3 cellular contexts compared by ENCODE assay signal in genomic region chr9:136179101-136179616, GRCh38.
TF ChIP-seq lines count a peak whose summit lies in the region.

No MANE protein-coding gene starts in this region.

TF ChIP-seq in A549, 52 proteins besides CTCF, POLR2A, EP300 and RAD21 (continued from another document):
- TF ChIP-seq HES2 (IDR thresholded peaks at IDR 0.05) (no peak), MAFK (IDR thresholded peaks at IDR 0.05; ENCODE audit: partially characterized antibody) (no peak), SREBF2 (IDR thresholded peaks at IDR 0.05) (no peak), TP53 (CRISPR knock-in tag; IDR thresholded peaks at IDR 0.05) (no peak), GATA3 (IDR thresholded peaks at IDR 0.05; ENCODE audit: borderline replicate concordance) (no peak), JUN (IDR thresholded peaks at IDR 0.05) (no peak), TFCP2L1 (CRISPR knock-in tag; IDR thresholded peaks at IDR 0.05) (no peak), CBX2 (IDR thresholded peaks at IDR 0.05; ENCODE audit: borderline replicate concordance, low read depth) (no peak)
- TF ChIP-seq, protein P1, sequence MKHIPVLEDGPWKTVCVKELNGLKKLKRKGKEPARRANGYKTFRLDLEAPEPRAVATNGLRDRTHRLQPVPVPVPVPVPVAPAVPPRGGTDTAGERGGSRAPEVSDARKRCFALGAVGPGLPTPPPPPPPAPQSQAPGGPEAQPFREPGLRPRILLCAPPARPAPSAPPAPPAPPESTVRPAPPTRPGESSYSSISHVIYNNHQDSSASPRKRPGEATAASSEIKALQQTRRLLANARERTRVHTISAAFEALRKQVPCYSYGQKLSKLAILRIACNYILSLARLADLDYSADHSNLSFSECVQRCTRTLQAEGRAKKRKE (CRISPR knock-in tag; IDR thresholded peaks at IDR 0.05; ENCODE audit: low read depth) = no peak
- TF ChIP-seq, protein P2, sequence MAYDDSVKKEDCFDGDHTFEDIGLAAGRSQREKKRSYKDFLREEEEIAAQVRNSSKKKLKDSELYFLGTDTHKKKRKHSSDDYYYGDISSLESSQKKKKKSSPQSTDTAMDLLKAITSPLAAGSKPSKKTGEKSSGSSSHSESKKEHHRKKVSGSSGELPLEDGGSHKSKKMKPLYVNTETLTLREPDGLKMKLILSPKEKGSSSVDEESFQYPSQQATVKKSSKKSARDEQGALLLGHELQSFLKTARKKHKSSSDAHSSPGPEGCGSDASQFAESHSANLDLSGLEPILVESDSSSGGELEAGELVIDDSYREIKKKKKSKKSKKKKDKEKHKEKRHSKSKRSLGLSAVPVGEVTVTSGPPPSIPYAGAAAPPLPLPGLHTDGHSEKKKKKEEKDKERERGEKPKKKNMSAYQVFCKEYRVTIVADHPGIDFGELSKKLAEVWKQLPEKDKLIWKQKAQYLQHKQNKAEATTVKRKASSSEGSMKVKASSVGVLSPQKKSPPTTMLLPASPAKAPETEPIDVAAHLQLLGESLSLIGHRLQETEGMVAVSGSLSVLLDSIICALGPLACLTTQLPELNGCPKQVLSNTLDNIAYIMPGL (CRISPR knock-in tag; IDR thresholded peaks at IDR 0.05; ENCODE audit: borderline replicate concordance) = no peak
- TF ChIP-seq, protein P3, sequence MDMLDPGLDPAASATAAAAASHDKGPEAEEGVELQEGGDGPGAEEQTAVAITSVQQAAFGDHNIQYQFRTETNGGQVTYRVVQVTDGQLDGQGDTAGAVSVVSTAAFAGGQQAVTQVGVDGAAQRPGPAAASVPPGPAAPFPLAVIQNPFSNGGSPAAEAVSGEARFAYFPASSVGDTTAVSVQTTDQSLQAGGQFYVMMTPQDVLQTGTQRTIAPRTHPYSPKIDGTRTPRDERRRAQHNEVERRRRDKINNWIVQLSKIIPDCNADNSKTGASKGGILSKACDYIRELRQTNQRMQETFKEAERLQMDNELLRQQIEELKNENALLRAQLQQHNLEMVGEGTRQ (IDR thresholded peaks at IDR 0.05) = no peak
- TF ChIP-seq, protein P4, sequence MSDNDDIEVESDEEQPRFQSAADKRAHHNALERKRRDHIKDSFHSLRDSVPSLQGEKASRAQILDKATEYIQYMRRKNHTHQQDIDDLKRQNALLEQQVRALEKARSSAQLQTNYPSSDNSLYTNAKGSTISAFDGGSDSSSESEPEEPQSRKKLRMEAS (IDR thresholded peaks at IDR 0.05) = no peak

TF ChIP-seq in GM23338, 12 proteins besides CTCF, POLR2A, EP300 and RAD21 (continued from another document and continues in another):
- TF ChIP-seq REST (IDR thresholded peaks at IDR 0.05; ENCODE audit: unreplicated experiment) (no peak), POLR2AphosphoS5 (IDR thresholded peaks at IDR 0.05; ENCODE audit: low read depth) (no peak), NANOG (IDR thresholded peaks at IDR 0.05; ENCODE audit: borderline replicate concordance) (no peak), STAT1 (IDR thresholded peaks at IDR 0.05; ENCODE audit: unreplicated experiment) (no peak), ETS1 (IDR thresholded peaks at IDR 0.05) (no peak), EZH2 (IDR thresholded peaks at IDR 0.05; ENCODE audit: low read depth, unreplicated experiment) (no peak), EZH2phosphoT487 (IDR thresholded peaks at IDR 0.05; ENCODE audit: unreplicated experiment) (no peak), CREB1 (CRISPR knock-in tag; IDR thresholded peaks at IDR 0.05; ENCODE audit: low read depth) (no peak), ZNF331 (CRISPR knock-in tag; IDR thresholded peaks at IDR 0.05; ENCODE audit: low read depth) (no peak)

TF ChIP-seq in WTC11, 78 proteins besides CTCF, POLR2A, EP300 and RAD21 (continued from another document):
- TF ChIP-seq ZNF425 (CRISPR knock-in tag; conservative IDR thresholded peaks at IDR 0.05) (no peak), GABPB1 (CRISPR knock-in tag; IDR thresholded peaks at IDR 0.05) (no peak), E2F4 (CRISPR knock-in tag; IDR thresholded peaks at IDR 0.05; ENCODE audit: borderline replicate concordance, low read depth) (no peak), MYBL2 (CRISPR knock-in tag; IDR thresholded peaks at IDR 0.05) (no peak), RELA (CRISPR knock-in tag; IDR thresholded peaks at IDR 0.05; ENCODE audit: borderline replicate concordance) (no peak), ZNF263 (CRISPR knock-in tag; IDR thresholded peaks at IDR 0.05; ENCODE audit: low read depth) (no peak), SP1 (CRISPR knock-in tag; conservative IDR thresholded peaks at IDR 0.05) (no peak)
- TF ChIP-seq, protein P5, sequence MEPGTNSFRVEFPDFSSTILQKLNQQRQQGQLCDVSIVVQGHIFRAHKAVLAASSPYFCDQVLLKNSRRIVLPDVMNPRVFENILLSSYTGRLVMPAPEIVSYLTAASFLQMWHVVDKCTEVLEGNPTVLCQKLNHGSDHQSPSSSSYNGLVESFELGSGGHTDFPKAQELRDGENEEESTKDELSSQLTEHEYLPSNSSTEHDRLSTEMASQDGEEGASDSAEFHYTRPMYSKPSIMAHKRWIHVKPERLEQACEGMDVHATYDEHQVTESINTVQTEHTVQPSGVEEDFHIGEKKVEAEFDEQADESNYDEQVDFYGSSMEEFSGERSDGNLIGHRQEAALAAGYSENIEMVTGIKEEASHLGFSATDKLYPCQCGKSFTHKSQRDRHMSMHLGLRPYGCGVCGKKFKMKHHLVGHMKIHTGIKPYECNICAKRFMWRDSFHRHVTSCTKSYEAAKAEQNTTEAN (CRISPR knock-in tag; IDR thresholded peaks at IDR 0.05) = no peak
- TF ChIP-seq, protein P6, sequence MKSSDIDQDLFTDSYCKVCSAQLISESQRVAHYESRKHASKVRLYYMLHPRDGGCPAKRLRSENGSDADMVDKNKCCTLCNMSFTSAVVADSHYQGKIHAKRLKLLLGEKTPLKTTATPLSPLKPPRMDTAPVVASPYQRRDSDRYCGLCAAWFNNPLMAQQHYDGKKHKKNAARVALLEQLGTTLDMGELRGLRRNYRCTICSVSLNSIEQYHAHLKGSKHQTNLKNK (CRISPR knock-in tag; IDR thresholded peaks at IDR 0.05) = no peak
- TF ChIP-seq, protein P7, sequence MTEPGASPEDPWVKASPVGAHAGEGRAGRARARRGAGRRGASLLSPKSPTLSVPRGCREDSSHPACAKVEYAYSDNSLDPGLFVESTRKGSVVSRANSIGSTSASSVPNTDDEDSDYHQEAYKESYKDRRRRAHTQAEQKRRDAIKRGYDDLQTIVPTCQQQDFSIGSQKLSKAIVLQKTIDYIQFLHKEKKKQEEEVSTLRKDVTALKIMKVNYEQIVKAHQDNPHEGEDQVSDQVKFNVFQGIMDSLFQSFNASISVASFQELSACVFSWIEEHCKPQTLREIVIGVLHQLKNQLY (CRISPR knock-in tag; IDR thresholded peaks at IDR 0.05) = no peak
- TF ChIP-seq, protein P2 (CRISPR knock-in tag; IDR thresholded peaks at IDR 0.05) = no peak
- TF ChIP-seq, protein P8, sequence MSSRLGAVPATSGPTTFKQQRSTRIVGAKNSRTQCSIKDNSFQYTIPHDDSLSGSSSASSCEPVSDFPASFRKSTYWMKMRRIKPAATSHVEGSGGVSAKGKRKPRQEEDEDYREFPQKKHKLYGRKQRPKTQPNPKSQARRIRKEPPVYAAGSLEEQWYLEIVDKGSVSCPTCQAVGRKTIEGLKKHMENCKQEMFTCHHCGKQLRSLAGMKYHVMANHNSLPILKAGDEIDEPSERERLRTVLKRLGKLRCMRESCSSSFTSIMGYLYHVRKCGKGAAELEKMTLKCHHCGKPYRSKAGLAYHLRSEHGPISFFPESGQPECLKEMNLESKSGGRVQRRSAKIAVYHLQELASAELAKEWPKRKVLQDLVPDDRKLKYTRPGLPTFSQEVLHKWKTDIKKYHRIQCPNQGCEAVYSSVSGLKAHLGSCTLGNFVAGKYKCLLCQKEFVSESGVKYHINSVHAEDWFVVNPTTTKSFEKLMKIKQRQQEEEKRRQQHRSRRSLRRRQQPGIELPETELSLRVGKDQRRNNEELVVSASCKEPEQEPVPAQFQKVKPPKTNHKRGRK (CRISPR knock-in tag; IDR thresholded peaks at IDR 0.05; ENCODE audit: borderline replicate concordance) = no peak
